ENCODE assay signal across 18 cellular contexts in genomic region chrX:9671998-9672397, GRCh38.
DNase-seq lines count a peak whose midpoint lies in the region; ATAC-seq, FAIRE-seq and TF ChIP-seq lines count a peak whose summit lies in the region.
"Had no signal": no experiment of that assay in that cellular context is flagged by ENCODE, and none has a peak within 500 bp of the region (broad histone marks: within the 10 kb centered on the region; RNA-seq: fewer than 3 reads in every experiment).

No MANE protein-coding gene starts in this region.

- H3K4me1 Mint-ChIP-seq in CD14-positive monocyte (peaks cover 29% of the 10 kb centered on the region), endodermal cell (no peaks in the 10 kb centered on the region)

- H3K4me3 Mint-ChIP-seq in CD14-positive monocyte, result peak overlapping the region in 1 of 2 donors; percentile 10
- H3K4me3 Mint-ChIP-seq in endodermal cell, result no peak overlapping the region
- H3K4me3 Mint-ChIP-seq: activated CD4-positive, alpha-beta memory T cell treated with anti-CD3 and anti-CD28 coated beads, Interleukin-2, amount 10 ng/mL, durations not matched to agents 7 days and 5 days; activated naive CD8-positive, alpha-beta T cell treated with anti-CD3 and anti-CD28 coated beads, Interleukin-2, amount 10 ng/mL, durations not matched to agents 7 days and 5 days; activated T-cell treated with anti-CD3 and anti-CD28 coated beads, Interleukin-2, amount 50 U/mL, for 72 hours; CD4-positive, alpha-beta T cell had no signal

- no peaks in the 10 kb centered on the region for H3K9me3 ChIP-seq in endodermal cell (ENCODE audit: control insufficient read depth, low read length)

- DNase-seq in CD14-positive monocyte (ENCODE audit: low spot score), result no peak
- DNase-seq in endodermal cell, result no peak
- DNase-seq in SHP77 (lab: John Stamatoyannopoulos, UW), result no peak
- DNase-seq in HUDEP-2 (lab: John Stamatoyannopoulos, UW; ENCODE audit: unreplicated experiment in 76 of 76), result no peak
- DNase-seq: activated CD4-positive, alpha-beta memory T cell treated with anti-CD3 and anti-CD28 coated beads, Interleukin-2, amount 10 ng/mL, durations not matched to agents 7 days and 5 days; activated naive CD8-positive, alpha-beta T cell treated with anti-CD3 and anti-CD28 coated beads, Interleukin-2, amount 10 ng/mL, durations not matched to agents 7 days and 5 days; activated T-cell treated with anti-CD3 and anti-CD28 coated beads, Interleukin-2, amount 50 U/mL, for 72 hours; CD4-positive, alpha-beta T cell; DMS79 treated with DMSO at 0.1 percent for 48 hours; mesendoderm; NCI-H1930; NCI-H524 had no signal

- H3K27ac ChIP-seq in endodermal cell (ENCODE audit: low read depth, low read length), result no peak overlapping the region
- H3K27ac ChIP-seq: breast epithelium, SK-N-MC had no signal

- H3K36me3 ChIP-seq in endodermal cell (ENCODE audit: control insufficient read depth, insufficient read depth, low read length), result no peaks in the 10 kb centered on the region
- H3K36me3 ChIP-seq: breast epithelium had no signal

- ATAC-seq in GM19351 (IDR thresholded peaks at IDR 0.05; ENCODE audit: unreplicated experiment), result peak; percentile 68
- peak; percentile 52 for ATAC-seq in HG03354 (IDR thresholded peaks at IDR 0.05; ENCODE audit: poor library complexity, severe bottlenecking, unreplicated experiment)
- no peak for ATAC-seq in GM21367 (IDR thresholded peaks at IDR 0.05; ENCODE audit: unreplicated experiment)
- ATAC-seq: activated T-cell treated with anti-CD3 and anti-CD28 coated beads, Interleukin-2, amount 50 U/mL, for 72 hours had no signal

- H3K27me3 Mint-ChIP-seq in CD14-positive monocyte (ENCODE audit: low read depth in 3 of 3), result peaks cover 0 to 11% (median 0%) of the 10 kb centered on the region in 3 donors
- no peaks in the 10 kb centered on the region for H3K27me3 Mint-ChIP-seq in endodermal cell (ENCODE audit: insufficient read depth)
- H3K27me3 Mint-ChIP-seq: activated CD4-positive, alpha-beta memory T cell treated with anti-CD3 and anti-CD28 coated beads, Interleukin-2, amount 10 ng/mL, durations not matched to agents 7 days and 5 days; activated naive CD8-positive, alpha-beta T cell treated with anti-CD3 and anti-CD28 coated beads, Interleukin-2, amount 10 ng/mL, durations not matched to agents 7 days and 5 days; CD4-positive, alpha-beta T cell had no signal

- no peaks in the 10 kb centered on the region for H3K27me3 ChIP-seq in endodermal cell (ENCODE audit: control insufficient read depth, insufficient read depth, low read length, poor library complexity, severe bottlenecking)

- H3K27ac Mint-ChIP-seq in CD14-positive monocyte (peak overlapping the region in 5 of 7 donors; percentile 10 to 80 (median 63)), endodermal cell (no peak overlapping the region)
- H3K27ac Mint-ChIP-seq: activated CD4-positive, alpha-beta memory T cell treated with anti-CD3 and anti-CD28 coated beads, Interleukin-2, amount 10 ng/mL, durations not matched to agents 7 days and 5 days; activated naive CD8-positive, alpha-beta T cell treated with anti-CD3 and anti-CD28 coated beads, Interleukin-2, amount 10 ng/mL, durations not matched to agents 7 days and 5 days; activated T-cell treated with anti-CD3 and anti-CD28 coated beads, Interleukin-2, amount 50 U/mL, for 72 hours; CD4-positive, alpha-beta T cell had no signal

- peak; percentile 95 for FAIRE-seq in colon (lab: Jason Lieb, UNC)

- no peak overlapping the region for H3K9ac ChIP-seq in endodermal cell (ENCODE audit: extremely low read depth, low read length, poor library complexity, severe bottlenecking)

- intact Hi-C loops in CD14-positive monocyte (cut with micrococcal nuclease), result loop anchor here in 1 of 2 donors (10.0 kb wide), 1 partner anchor 207 kb away; the partner anchor contains the start of gene TBL1X

- no peak overlapping the region for H3K4me3 ChIP-seq in endodermal cell (ENCODE audit: low read length)
- H3K4me3 ChIP-seq: breast epithelium, SK-N-MC had no signal

- H3K9me3 Mint-ChIP-seq in CD14-positive monocyte (peaks cover 0 to 20% (median 2%) of the 10 kb centered on the region in 7 donors), endodermal cell (peaks cover 44% of the 10 kb centered on the region)
- H3K9me3 Mint-ChIP-seq: CD4-positive, alpha-beta T cell had no signal

- H3K36me3 Mint-ChIP-seq in CD14-positive monocyte (peaks cover 12 to 20% of the 10 kb centered on the region in 2 donors), endodermal cell (ENCODE audit: low read depth) (peaks cover 11% of the 10 kb centered on the region)

- TF ChIP-seq CTCF in CD14-positive monocyte (IDR thresholded peaks at IDR 0.05) (no peak), endodermal cell (conservative IDR thresholded peaks at IDR 0.05) (no peak)

- 90 to 100% methylated on average over 3 of the region's 3 CpGs for WGBS in endodermal cell (ENCODE audit: insufficient coverage in 1 of 2, insufficient read length in 1 of 2), 2 experiments

- no peaks in the 10 kb centered on the region for H3K4me1 ChIP-seq in endodermal cell (ENCODE audit: control insufficient read depth, insufficient read depth, low read length)
- H3K4me1 ChIP-seq: breast epithelium had no signal
